In the genomic region with DNA sequence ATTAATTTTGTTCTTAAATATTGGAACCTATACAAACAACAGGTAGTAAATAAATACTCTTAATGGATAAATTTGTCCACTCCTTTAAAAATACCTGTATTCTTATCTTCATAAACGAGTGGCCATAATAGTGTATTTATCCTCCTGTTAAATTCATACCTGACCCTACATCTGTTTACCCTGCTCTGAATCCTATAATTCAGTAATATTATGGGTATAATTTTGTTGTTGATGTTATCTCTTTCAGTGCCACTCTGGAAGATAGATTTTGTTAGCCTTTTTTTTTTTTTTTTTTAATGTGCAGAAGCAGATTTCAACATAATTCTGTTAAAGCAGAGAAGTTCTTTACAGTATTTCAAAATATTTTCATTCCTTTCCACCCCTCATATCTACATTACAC, we compare ENCODE assay signal across 21 cellular contexts.
"Had no signal": no experiment of that assay in that cellular context is flagged by ENCODE, and none has a peak within 500 bp of the region (broad histone marks: within the 10 kb centered on the region; RNA-seq: fewer than 3 reads in every experiment).

No MANE protein-coding gene starts in this region.

- ATAC-seq: natural killer cell; psoas muscle; right cardiac atrium; right lobe of liver; stimulated activated effector memory CD8-positive, alpha-beta T cell treated with anti-CD3 and anti-CD28 coated beads, Interleukin-12 subunit alpha, Interleukin-12 subunit beta, amount 100 ng/mL, for 72 hours; stimulated activated naive B cell treated with anti-CD40 and anti-IgM and Interleukin-4, amounts not matched to agents 10 μg/mL and 1 μg/mL and 100 μg/mL, for 72 hours had no signal

- FAIRE-seq: small intestine, urothelium cell line had no signal

- DNase-seq: natural killer cell; occipital lobe; ovary; posterior cingulate gyrus; psoas muscle; right cardiac atrium; right lobe of liver; sigmoid colon; small intestine; stimulated activated CD4-positive, alpha-beta T cell treated with anti-CD3 and anti-CD28 coated beads, Interleukin-15, amount 100 ng/mL, for 24 hours; stimulated activated CD4-positive, alpha-beta T cell treated with anti-CD3 and anti-CD28 coated beads, Interleukin-2, amount 100 ng/mL, for 24 hours; stimulated activated CD4-positive, alpha-beta T cell treated with anti-CD3 and anti-CD28 coated beads, Interleukin-2, amount 100 ng/mL, for 48 hours; stimulated activated CD4-positive, alpha-beta T cell treated with anti-CD3 and anti-CD28 coated beads, Interleukin-4, amount 100 ng/mL, for 24 hours; stimulated activated naive B cell treated with anti-CD40 and anti-IgM and Interleukin-4, amounts not matched to agents 10 μg/mL and 1 μg/mL and 100 μg/mL, for 72 hours; stimulated activated naive CD4-positive, alpha-beta T cell treated with Interleukin-2 at 50 U/mL for 16 hours; stomach; thyroid gland; trophoblast cell; upper lobe of left lung had no signal
